In the genomic region with DNA sequence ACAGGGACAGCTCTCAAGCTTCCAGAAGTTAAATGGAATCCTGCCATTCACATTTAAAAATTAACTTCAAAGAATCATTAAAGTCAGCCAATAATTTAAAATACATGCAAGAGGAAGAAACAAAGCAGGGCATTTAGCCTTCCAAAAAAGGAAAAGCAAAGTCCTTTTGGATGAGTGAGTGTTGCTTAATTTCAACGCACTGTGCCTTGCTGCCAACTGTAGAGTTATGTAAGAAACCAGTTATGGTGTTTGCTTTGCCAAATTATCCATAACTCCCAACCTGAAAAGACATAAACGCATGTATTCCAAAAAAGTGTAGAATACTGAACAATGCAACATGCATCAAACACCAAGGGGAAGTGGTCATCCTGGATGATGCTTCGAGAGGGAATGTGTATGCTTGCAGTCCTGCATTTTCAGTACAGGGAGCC, we compare ENCODE assay signal across 17 cellular contexts. TPM values are rescaled to one million over a fixed set of nuclear protein-coding genes. Genes with fewer than 3 reads are reported as not detected.
DNase-seq lines count a peak whose midpoint lies in the region; ATAC-seq and TF ChIP-seq lines count a peak whose summit lies in the region.
"Had no signal": no experiment of that assay in that cellular context is flagged by ENCODE, and none has a peak within 500 bp of the region (broad histone marks: within the 10 kb centered on the region; RNA-seq: fewer than 3 reads in every experiment).

No MANE protein-coding gene starts in this region.

- H3K9me3 ChIP-seq in esophagus muscularis mucosa: no peaks in the 10 kb centered on the region
- H3K9me3 ChIP-seq in upper lobe of right lung: no peaks in the 10 kb centered on the region

- H3K27me3 Mint-ChIP-seq in natural killer cell (ENCODE audit: low read depth in 2 of 2): peaks cover 0 to under 1% of the 10 kb centered on the region in 2 donors
- no peaks in the 10 kb centered on the region for H3K27me3 Mint-ChIP-seq in natural killer cell treated with Interleukin-12 subunit alpha and Interleukin-12 subunit beta and Interleukin-15 and Interleukin-18, amount 100 ng/mL, for 72 hours

- TF ChIP-seq EP300 in esophagus muscularis mucosa (IDR thresholded peaks at IDR 0.05): no peak

- WGBS in esophagus muscularis mucosa: 50% methylated on average over 3 of the region's 3 CpGs

- H3K4me1 ChIP-seq in esophagus muscularis mucosa: peaks cover 34 to 51% (median 46%) of the 10 kb centered on the region in 4 donors
- peaks cover 34% of the 10 kb centered on the region for H3K4me1 ChIP-seq in upper lobe of right lung

- no peaks in the 10 kb centered on the region for H3K9me3 Mint-ChIP-seq in natural killer cell
- peaks cover 3% of the 10 kb centered on the region for H3K9me3 Mint-ChIP-seq in natural killer cell treated with Interleukin-12 subunit alpha and Interleukin-12 subunit beta and Interleukin-15 and Interleukin-18, amount 100 ng/mL, for 72 hours

- no peak overlapping the region for H3K27ac Mint-ChIP-seq in natural killer cell
- H3K27ac Mint-ChIP-seq in natural killer cell treated with Interleukin-12 subunit alpha and Interleukin-12 subunit beta and Interleukin-15 and Interleukin-18, amount 100 ng/mL, for 72 hours: no peak overlapping the region

- DNase-seq in natural killer cell (no peak), esophagus muscularis mucosa (ENCODE audit: extremely low spot score) (no peak), middle frontal gyrus (ENCODE audit: extremely low spot score, low spot score) (peak; percentile 24), upper lobe of right lung (no peak), A172 (ENCODE audit: low spot score) (no peak), NCI-H2107 treated with DMSO at 0.1 percent for 48 hours (lab: John Stamatoyannopoulos, UW; ENCODE audit: unreplicated experiment) (no peak), NCI-H2227 treated with DMSO at 0.1 percent for 48 hours (lab: John Stamatoyannopoulos, UW) (no peak)
- no peak for DNase-seq in natural killer cell treated with Interleukin-12 subunit alpha and Interleukin-12 subunit beta and Interleukin-15 and Interleukin-18, amount 100 ng/mL, for 72 hours (ENCODE audit: low spot score)
- DNase-seq: activated CD4-positive, alpha-beta T cell treated with anti-CD3 and anti-CD28 coated beads, Interleukin-2, amount 50 U/mL, for 4 hours; activated gamma-delta T cell; AML-193; DMS 273 treated with DMSO at 0.1 percent for 48 hours; left ventricle myocardium superior; MM.1S; NCI-H2171; SJCRH30; spleen had no signal

- peaks cover 12 to 22% of the 10 kb centered on the region in 2 donors for H3K4me1 Mint-ChIP-seq in natural killer cell
- peaks cover 25 to 29% of the 10 kb centered on the region in 2 donors for H3K4me1 Mint-ChIP-seq in natural killer cell treated with Interleukin-12 subunit alpha and Interleukin-12 subunit beta and Interleukin-15 and Interleukin-18, amount 100 ng/mL, for 72 hours (ENCODE audit: low read depth in 2 of 2)

- no peak for TF ChIP-seq POLR2A in esophagus muscularis mucosa (IDR thresholded peaks at IDR 0.05; ENCODE audit: low read depth)

- H3K36me3 Mint-ChIP-seq in natural killer cell: no peaks in the 10 kb centered on the region
- no peaks in the 10 kb centered on the region for H3K36me3 Mint-ChIP-seq in natural killer cell treated with Interleukin-12 subunit alpha and Interleukin-12 subunit beta and Interleukin-15 and Interleukin-18, amount 100 ng/mL, for 72 hours

- peak overlapping the region; percentile 6 for H3K4me3 Mint-ChIP-seq in natural killer cell
- no peak overlapping the region for H3K4me3 Mint-ChIP-seq in natural killer cell treated with Interleukin-12 subunit alpha and Interleukin-12 subunit beta and Interleukin-15 and Interleukin-18, amount 100 ng/mL, for 72 hours

- H3K27ac ChIP-seq in esophagus muscularis mucosa (replicated peaks in 1 of 4): peak overlapping the region; percentile 85 to 89 (median 86)
- peak overlapping the region; percentile 93 for H3K27ac ChIP-seq in upper lobe of right lung

- TF ChIP-seq CTCF in natural killer cell (IDR thresholded peaks at IDR 0.05) (no peak), esophagus muscularis mucosa (IDR thresholded peaks at IDR 0.05) (no peak), upper lobe of right lung (IDR thresholded peaks at IDR 0.05) (no peak)

- intact Hi-C loops in natural killer cell (cut with micrococcal nuclease) (no loop called here), esophagus muscularis mucosa (cut with DNase I) (no loop called here), upper lobe of right lung (cut with DNase I) (no loop called here)

- H3K27me3 ChIP-seq in esophagus muscularis mucosa: no peaks in the 10 kb centered on the region
- no peaks in the 10 kb centered on the region for H3K27me3 ChIP-seq in upper lobe of right lung
- H3K27me3 ChIP-seq: SJCRH30, spleen had no signal

- H3K4me3 ChIP-seq in esophagus muscularis mucosa (no peak overlapping the region), upper lobe of right lung (no peak overlapping the region)

- no peak for ATAC-seq in natural killer cell
- no peak for ATAC-seq in natural killer cell treated with Interleukin-12 subunit alpha and Interleukin-12 subunit beta and Interleukin-15 and Interleukin-18, amount 100 ng/mL, for 72 hours
- ATAC-seq in upper lobe of right lung: peak; percentile 13
- ATAC-seq: left ventricle myocardium superior had no signal

- H3K36me3 ChIP-seq in esophagus muscularis mucosa (peaks cover 0 to 4% (median 0%) of the 10 kb centered on the region in 4 donors), upper lobe of right lung (no peaks in the 10 kb centered on the region)
- H3K36me3 ChIP-seq: SJCRH30 had no signal

RNA-seq across cellular contexts. Expression of a gene that starts 16.1 kb away (rescaled TPM):
- total RNA-seq in natural killer cell (1 to 10 TPM in 2 of 3 donors, under 1 TPM in 1; 0.52 to 3.3 (median 1.6) TPM), esophagus muscularis mucosa (1 to 10 TPM; 1.5 to 2.9 (median 2.2) TPM), upper lobe of right lung (13.6 TPM)
- 1 to 10 TPM; 1.2 to 4.7 TPM for total RNA-seq in natural killer cell treated with Interleukin-12 subunit alpha and Interleukin-12 subunit beta and Interleukin-15 and Interleukin-18, amount 100 ng/mL, for 72 hours
- total RNA-seq in A172 (2014; rRNA removed; shearing (Covaris generic)): 0.21 TPM in 1 of 2 replicates, not detected in the other
